Comparison of ENCODE assay signal across 9 cellular contexts in genomic region chr7:127647636-127648035, GRCh38. TPM values are rescaled to one million over a fixed set of nuclear protein-coding genes. Genes with fewer than 3 reads are reported as not detected.
"Had no signal": no experiment of that assay in that cellular context is flagged by ENCODE, and none has a peak within 500 bp of the region (broad histone marks: within the 10 kb centered on the region; RNA-seq: fewer than 3 reads in every experiment).

No MANE protein-coding gene starts in this region.

- ATAC-seq: GM23338, HCT116 had no signal

- H3K4me2 ChIP-seq: GM23338 had no signal

- H3K36me3 ChIP-seq: HAP-1 had no signal

- H3K9ac ChIP-seq: GM23248 had no signal

- H2AFZ ChIP-seq: GM23248, GM23338 had no signal

- H3K9me3 ChIP-seq: HAP-1 had no signal

- H3K27ac ChIP-seq: GM23248 had no signal

- H3K4me3 ChIP-seq: GM23248, GM23338, HAP-1 had no signal

- DNase-seq: GM23248, GOT3, H7, H9, HCEC 1CT, HFFc6 had no signal

RNA-seq across cellular contexts. Expression of gene PAX4, which starts 29.7 kb away (rescaled TPM):
- polyA plus RNA-seq: GM23248, GM23338 had no signal

RNA-seq across cellular contexts. Expression of gene FSCN3, which starts 54.1 kb away (rescaled TPM):
- polyA plus RNA-seq: GM23248, GM23338 had no signal
